14 cellular contexts compared by ENCODE assay signal in genomic region chr19:40229484-40229883, GRCh38. TPM values are rescaled to one million over a fixed set of nuclear protein-coding genes. Genes with fewer than 3 reads are reported as not detected.
DNase-seq lines count a peak whose midpoint lies in the region; ATAC-seq lines count a peak whose summit lies in the region.
"Had no signal": no experiment of that assay in that cellular context is flagged by ENCODE, and none has a peak within 500 bp of the region (broad histone marks: within the 10 kb centered on the region; RNA-seq: fewer than 3 reads in every experiment).

No MANE protein-coding gene starts in this region.

- peak; percentile 49 for DNase-seq in AG20443 (ENCODE audit: low spot score)
- DNase-seq in GM03348 (ENCODE audit: low spot score) = peak; percentile 38
- no peak for DNase-seq in activated T-cell treated with anti-CD3 and anti-CD28 coated beads, Interleukin-2, amount 50 U/mL, for 4 hours
- peak; percentile 17 for DNase-seq in mesenchymal stem cell
- DNase-seq in LoVo (ENCODE audit: low spot score) = no peak
- DNase-seq in NCI-H187 treated with DMSO at 0.1 percent for 48 hours (lab: John Stamatoyannopoulos, UW) = no peak
- DNase-seq: DMS 273 treated with DMSO at 0.1 percent for 48 hours, left ventricle myocardium inferior, NCI-H2081, occipital lobe, tibial artery had no signal

- H3K27me3 ChIP-seq in mesenchymal stem cell (ENCODE audit: control insufficient read depth in 1 of 2, insufficient read depth in 1 of 2, low read length in 2 of 2) = no peaks in the 10 kb centered on the region

- no peak overlapping the region for H2BK5ac ChIP-seq in mesenchymal stem cell (ENCODE audit: low read depth, low read length, poor library complexity, severe bottlenecking)

- H3K9me3 ChIP-seq in mesenchymal stem cell (ENCODE audit: control insufficient read depth, low read length) = no peaks in the 10 kb centered on the region
- H3K9me3 ChIP-seq: left ventricle myocardium inferior, tibial artery had no signal

- peaks cover 28% of the 10 kb centered on the region for H3K4me1 Mint-ChIP-seq in activated T-cell treated with anti-CD3 and anti-CD28 coated beads, Interleukin-2, amount 50 U/mL, for 4 hours (ENCODE audit: low read depth)

- H3K4ac ChIP-seq in mesenchymal stem cell (ENCODE audit: low read depth in 1 of 2, low read length in 2 of 2) = no peak overlapping the region

- no peak overlapping the region for H2BK15ac ChIP-seq in mesenchymal stem cell (ENCODE audit: low read depth, poor library complexity, severe bottlenecking)

- H3K18ac ChIP-seq in mesenchymal stem cell (ENCODE audit: low read depth in 1 of 2, low read length in 2 of 2) = no peak overlapping the region

- H4K8ac ChIP-seq in mesenchymal stem cell (ENCODE audit: low read length) = no peak overlapping the region

- H3K23ac ChIP-seq in mesenchymal stem cell (ENCODE audit: low read length in 2 of 2) = no peak overlapping the region

- no peak overlapping the region for H3K4me3 Mint-ChIP-seq in activated T-cell treated with anti-CD3 and anti-CD28 coated beads, Interleukin-2, amount 50 U/mL, for 4 hours
- H3K4me3 Mint-ChIP-seq: dendritic cell treated with granulocyte-macrophage colony-stimulating factor and Interleukin-4, amounts not matched to agents 40 ng/mL and 50 ng/mL, for 4 days had no signal

- no peaks in the 10 kb centered on the region for H3K9me3 Mint-ChIP-seq in activated T-cell treated with anti-CD3 and anti-CD28 coated beads, Interleukin-2, amount 50 U/mL, for 4 hours
- H3K9me3 Mint-ChIP-seq: activated T-helper 2 cell treated with anti-CD3 and anti-CD28 coated beads, Interferon-gamma antibody, Interleukin-2, Interleukin-4, amounts not matched to agents 10 μg/mL and 5 μg/mL and 100 μg/mL, durations not matched to agents 14 hours and 24 hours and 36 hours; dendritic cell treated with granulocyte-macrophage colony-stimulating factor and Interleukin-4, amounts not matched to agents 40 ng/mL and 50 ng/mL, for 4 days had no signal

- no peak overlapping the region for H3K4me3 ChIP-seq in mesenchymal stem cell (ENCODE audit: insufficient read depth in 1 of 2, low read depth in 1 of 2, low read length in 2 of 2)
- H3K4me3 ChIP-seq: left ventricle myocardium inferior, tibial artery had no signal

- H3K14ac ChIP-seq in mesenchymal stem cell (ENCODE audit: low read length in 2 of 2) = peak overlapping the region in 1 of 2 experiments; percentile 72

- H3K36me3 ChIP-seq in mesenchymal stem cell (ENCODE audit: control insufficient read depth in 1 of 2, insufficient read depth in 2 of 2, low read depth in 1 of 2, low read length in 2 of 2) = peaks cover 9 to 21% of the 10 kb centered on the region in 2 experiments

- 56% methylated on average over 2 of the region's 3 CpGs for WGBS in mesenchymal stem cell

- no peak overlapping the region for H2BK12ac ChIP-seq in mesenchymal stem cell (ENCODE audit: low read length in 2 of 2)

- H3K27me3 Mint-ChIP-seq in activated T-cell treated with anti-CD3 and anti-CD28 coated beads, Interleukin-2, amount 50 U/mL, for 4 hours (ENCODE audit: low read depth) = peaks cover 22% of the 10 kb centered on the region

- H2AK5ac ChIP-seq in mesenchymal stem cell (ENCODE audit: low read length, severe bottlenecking) = no peak overlapping the region

- no peaks in the 10 kb centered on the region for H3K36me3 Mint-ChIP-seq in activated T-cell treated with anti-CD3 and anti-CD28 coated beads, Interleukin-2, amount 50 U/mL, for 4 hours (ENCODE audit: insufficient read depth)

- no peak overlapping the region for H2BK120ac ChIP-seq in mesenchymal stem cell (ENCODE audit: low read depth, low read length)

- peak overlapping the region; percentile 40 for H3K9ac ChIP-seq in mesenchymal stem cell (ENCODE audit: low read length)

- H3K27ac ChIP-seq in mesenchymal stem cell (ENCODE audit: low read length, poor library complexity, severe bottlenecking) = no peak overlapping the region
- H3K27ac ChIP-seq: left ventricle myocardium inferior, tibial artery had no signal

- peaks cover 6% of the 10 kb centered on the region for H3K79me1 ChIP-seq in mesenchymal stem cell (replicated peaks; ENCODE audit: low read length, poor library complexity, severe bottlenecking)

- ATAC-seq in activated T-cell treated with anti-CD3 and anti-CD28 coated beads, Interleukin-2, amount 50 U/mL, for 4 hours = peak; percentile 93 to 94
- ATAC-seq in GM21360 (IDR thresholded peaks at IDR 0.05; ENCODE audit: unreplicated experiment) = no peak

- no peak overlapping the region for H2AFZ ChIP-seq in mesenchymal stem cell (ENCODE audit: low read depth, low read length)

- H3K4me1 ChIP-seq in mesenchymal stem cell (ENCODE audit: control insufficient read depth, insufficient read depth, low read depth, low read length) = peaks cover 27% of the 10 kb centered on the region

- H4K91ac ChIP-seq in mesenchymal stem cell (ENCODE audit: low read length) = no peak overlapping the region

- H3K4me2 ChIP-seq in mesenchymal stem cell (ENCODE audit: low read length, poor library complexity, severe bottlenecking) = no peak overlapping the region

RNA-seq across cellular contexts. Expression of gene CCNP, which starts 3.0 kb away (rescaled TPM):
- total RNA-seq in activated T-cell treated with anti-CD3 and anti-CD28 coated beads, Interleukin-2, amount 50 U/mL, for 4 hours = under 1 TPM in 2 of 3 donors, not detected in 1; 0.32 to 0.43 TPM
- 0.12 TPM for polyA plus RNA-seq in mesenchymal stem cell (2013, experiment 1 of 2)
- polyA plus RNA-seq in mesenchymal stem cell (2013, experiment 2 of 2) = 0.05 TPM

RNA-seq across cellular contexts. Expression of gene TTC9B, which starts 11.3 kb away (rescaled TPM):
- not detected for total RNA-seq in activated T-cell treated with anti-CD3 and anti-CD28 coated beads, Interleukin-2, amount 50 U/mL, for 4 hours
- polyA plus RNA-seq in mesenchymal stem cell (2013, experiment 1 of 2) = not detected
- not detected for polyA plus RNA-seq in mesenchymal stem cell (2013, experiment 2 of 2)
- total RNA-seq: activated T-helper 2 cell treated with anti-CD3 and anti-CD28 coated beads, Interferon-gamma antibody, Interleukin-2, Interleukin-4, amounts not matched to agents 10 μg/mL and 5 μg/mL and 100 μg/mL, durations not matched to agents 14 hours and 24 hours and 36 hours; left ventricle myocardium inferior had no signal

RNA-seq across cellular contexts. Expression of gene MAP3K10, which starts 38.3 kb away (rescaled TPM):
- total RNA-seq in activated T-cell treated with anti-CD3 and anti-CD28 coated beads, Interleukin-2, amount 50 U/mL, for 4 hours = 10 to 100 TPM; 15.8 to 18.8 (median 16.4) TPM
- polyA plus RNA-seq in mesenchymal stem cell (2013, experiment 1 of 2) = 5.2 TPM
- polyA plus RNA-seq in mesenchymal stem cell (2013, experiment 2 of 2) = 4.8 TPM

RNA-seq across cellular contexts. Expression of gene AKT2, which starts 55.7 kb away (rescaled TPM):
- 100 to 1,000 TPM; 147 to 158 (median 151) TPM for total RNA-seq in activated T-cell treated with anti-CD3 and anti-CD28 coated beads, Interleukin-2, amount 50 U/mL, for 4 hours
- 112 TPM for polyA plus RNA-seq in mesenchymal stem cell (2013, experiment 1 of 2)
- polyA plus RNA-seq in mesenchymal stem cell (2013, experiment 2 of 2) = 106 TPM

Comparison
In these comparisons a context has a peak if more than half of its experiments do, and no peak if none do; other contexts are left out.
1. DNase-seq: peak in AG20443 (single experiment), GM03348 (single experiment) and mesenchymal stem cell (single experiment); none in activated T-cell treated with anti-CD3 and anti-CD28 coated beads, Interleukin-2, amount 50 U/mL, for 4 hours (single experiment), LoVo (single experiment) and NCI-H187 treated with DMSO at 0.1 percent for 48 hours (single experiment).